In the genomic region with DNA sequence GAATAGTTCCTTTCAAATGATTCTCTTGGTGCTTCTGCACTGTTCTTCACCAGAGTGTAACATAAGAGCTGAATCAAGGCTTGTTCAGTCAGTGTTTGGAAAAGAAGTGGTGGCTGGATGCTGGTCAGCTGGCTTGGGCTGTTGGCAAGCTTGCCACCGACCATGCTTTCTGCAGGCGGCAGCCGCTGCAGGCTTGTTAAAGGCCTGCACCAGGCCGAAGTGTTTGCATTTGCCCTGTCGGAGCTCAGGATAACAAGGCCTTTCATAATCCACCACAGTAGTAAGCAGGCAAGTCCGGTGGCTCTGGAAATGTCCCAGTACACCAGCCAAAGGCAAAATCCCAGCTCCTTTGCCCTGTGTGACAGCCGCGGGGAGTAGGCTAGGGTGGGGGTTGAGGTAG, we compare ENCODE assay signal across 1 cellular context.
TF ChIP-seq lines count a peak whose summit lies in the region.

No MANE protein-coding gene starts in this region.

TF ChIP-seq in HepG2, 621 proteins besides CTCF, POLR2A, EP300 and RAD21 (continued from another document and continues in another):
- TF ChIP-seq, protein P1, sequence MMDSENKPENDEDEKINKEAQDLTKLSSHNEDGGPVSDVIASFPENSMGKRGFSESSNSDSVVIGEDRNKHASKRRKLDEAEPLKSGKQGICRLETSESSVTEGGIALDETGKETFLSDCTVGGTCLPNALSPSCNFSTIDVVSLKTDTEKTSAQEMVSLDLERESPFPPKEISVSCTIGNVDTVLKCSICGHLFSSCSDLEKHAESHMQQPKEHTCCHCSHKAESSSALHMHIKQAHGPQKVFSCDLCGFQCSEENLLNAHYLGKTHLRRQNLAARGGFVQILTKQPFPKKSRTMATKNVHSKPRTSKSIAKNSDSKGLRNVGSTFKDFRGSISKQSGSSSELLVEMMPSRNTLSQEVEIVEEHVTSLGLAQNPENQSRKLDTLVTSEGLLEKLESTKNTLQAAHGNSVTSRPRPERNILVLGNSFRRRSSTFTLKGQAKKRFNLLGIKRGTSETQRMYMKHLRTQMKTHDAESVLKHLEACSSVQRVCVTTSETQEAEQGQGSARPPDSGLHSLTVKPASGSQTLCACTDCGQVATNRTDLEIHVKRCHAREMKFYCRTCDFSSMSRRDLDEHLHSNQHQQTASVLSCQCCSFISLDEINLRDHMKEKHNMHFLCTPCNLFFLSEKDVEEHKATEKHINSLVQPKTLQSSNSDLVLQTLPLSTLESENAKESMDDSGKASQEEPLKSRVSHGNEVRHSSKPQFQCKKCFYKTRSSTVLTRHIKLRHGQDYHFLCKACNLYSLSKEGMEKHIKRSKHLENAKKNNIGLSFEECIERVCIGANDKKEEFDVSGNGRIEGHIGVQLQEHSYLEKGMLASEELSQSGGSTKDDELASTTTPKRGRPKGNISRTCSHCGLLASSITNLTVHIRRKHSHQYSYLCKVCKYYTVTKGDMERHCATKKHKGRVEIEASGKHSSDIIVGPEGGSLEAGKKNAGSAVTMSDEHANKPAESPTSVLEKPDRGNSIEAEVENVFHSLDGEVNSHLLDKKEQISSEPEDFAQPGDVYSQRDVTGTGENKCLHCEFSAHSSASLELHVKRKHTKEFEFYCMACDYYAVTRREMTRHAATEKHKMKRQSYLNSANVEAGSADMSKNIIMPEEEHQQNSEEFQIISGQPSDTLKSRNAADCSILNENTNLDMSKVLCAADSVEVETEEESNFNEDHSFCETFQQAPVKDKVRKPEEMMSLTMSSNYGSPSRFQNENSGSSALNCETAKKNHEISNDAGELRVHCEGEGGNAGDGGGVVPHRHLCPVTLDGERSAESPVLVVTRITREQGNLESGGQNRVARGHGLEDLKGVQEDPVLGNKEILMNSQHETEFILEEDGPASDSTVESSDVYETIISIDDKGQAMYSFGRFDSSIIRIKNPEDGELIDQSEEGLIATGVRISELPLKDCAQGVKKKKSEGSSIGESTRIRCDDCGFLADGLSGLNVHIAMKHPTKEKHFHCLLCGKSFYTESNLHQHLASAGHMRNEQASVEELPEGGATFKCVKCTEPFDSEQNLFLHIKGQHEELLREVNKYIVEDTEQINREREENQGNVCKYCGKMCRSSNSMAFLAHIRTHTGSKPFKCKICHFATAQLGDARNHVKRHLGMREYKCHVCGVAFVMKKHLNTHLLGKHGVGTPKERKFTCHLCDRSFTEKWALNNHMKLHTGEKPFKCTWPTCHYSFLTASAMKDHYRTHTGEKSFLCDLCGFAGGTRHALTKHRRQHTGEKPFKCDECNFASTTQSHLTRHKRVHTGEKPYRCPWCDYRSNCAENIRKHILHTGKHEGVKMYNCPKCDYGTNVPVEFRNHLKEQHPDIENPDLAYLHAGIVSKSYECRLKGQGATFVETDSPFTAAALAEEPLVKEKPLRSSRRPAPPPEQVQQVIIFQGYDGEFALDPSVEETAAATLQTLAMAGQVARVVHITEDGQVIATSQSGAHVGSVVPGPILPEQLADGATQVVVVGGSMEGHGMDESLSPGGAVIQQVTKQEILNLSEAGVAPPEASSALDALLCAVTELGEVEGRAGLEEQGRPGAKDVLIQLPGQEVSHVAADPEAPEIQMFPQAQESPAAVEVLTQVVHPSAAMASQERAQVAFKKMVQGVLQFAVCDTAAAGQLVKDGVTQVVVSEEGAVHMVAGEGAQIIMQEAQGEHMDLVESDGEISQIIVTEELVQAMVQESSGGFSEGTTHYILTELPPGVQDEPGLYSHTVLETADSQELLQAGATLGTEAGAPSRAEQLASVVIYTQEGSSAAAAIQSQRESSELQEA (CRISPR knock-in tag; IDR thresholded peaks at IDR 0.05; ENCODE audit: not compliant biosample characterization) = no peak
- no peak for TF ChIP-seq ETS1 (CRISPR knock-in tag; IDR thresholded peaks at IDR 0.05)
- TF ChIP-seq ZNF205 (CRISPR knock-in tag; IDR thresholded peaks at IDR 0.05) = no peak
- no peak for TF ChIP-seq ZNF382 (CRISPR knock-in tag; IDR thresholded peaks at IDR 0.05; ENCODE audit: borderline replicate concordance)
- no peak for TF ChIP-seq SRSF9 (IDR thresholded peaks at IDR 0.05; ENCODE audit: borderline replicate concordance, insufficient read depth, low read depth, low read length, poor library complexity, severe bottlenecking)
- no peak for TF ChIP-seq FOXP1 (IDR thresholded peaks at IDR 0.05)
- no peak; the same call in 1 of the 2 replicates for TF ChIP-seq FOXP1 (CRISPR knock-in tag; IDR thresholded peaks at IDR 0.05)
- TF ChIP-seq, protein P2, sequence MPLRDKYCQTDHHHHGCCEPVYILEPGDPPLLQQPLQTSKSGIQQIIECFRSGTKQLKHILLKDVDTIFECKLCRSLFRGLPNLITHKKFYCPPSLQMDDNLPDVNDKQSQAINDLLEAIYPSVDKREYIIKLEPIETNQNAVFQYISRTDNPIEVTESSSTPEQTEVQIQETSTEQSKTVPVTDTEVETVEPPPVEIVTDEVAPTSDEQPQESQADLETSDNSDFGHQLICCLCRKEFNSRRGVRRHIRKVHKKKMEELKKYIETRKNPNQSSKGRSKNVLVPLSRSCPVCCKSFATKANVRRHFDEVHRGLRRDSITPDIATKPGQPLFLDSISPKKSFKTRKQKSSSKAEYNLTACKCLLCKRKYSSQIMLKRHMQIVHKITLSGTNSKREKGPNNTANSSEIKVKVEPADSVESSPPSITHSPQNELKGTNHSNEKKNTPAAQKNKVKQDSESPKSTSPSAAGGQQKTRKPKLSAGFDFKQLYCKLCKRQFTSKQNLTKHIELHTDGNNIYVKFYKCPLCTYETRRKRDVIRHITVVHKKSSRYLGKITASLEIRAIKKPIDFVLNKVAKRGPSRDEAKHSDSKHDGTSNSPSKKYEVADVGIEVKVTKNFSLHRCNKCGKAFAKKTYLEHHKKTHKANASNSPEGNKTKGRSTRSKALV (CRISPR knock-in tag; IDR thresholded peaks at IDR 0.05) = no peak
- TF ChIP-seq ZSCAN22 (CRISPR knock-in tag; IDR thresholded peaks at IDR 0.05) = no peak
- peak; percentile 37; the same call in 1 of the 2 replicates for TF ChIP-seq ZNF574 (CRISPR knock-in tag; IDR thresholded peaks at IDR 0.05)
- no peak for TF ChIP-seq SMC3 (IDR thresholded peaks at IDR 0.05; ENCODE audit: low read length)
- no peak for TF ChIP-seq REXO4 (CRISPR knock-in tag; IDR thresholded peaks at IDR 0.05; ENCODE audit: borderline replicate concordance)
- no peak for TF ChIP-seq NFIC (IDR thresholded peaks at IDR 0.05; ENCODE audit: low read length)
- TF ChIP-seq, protein P3, sequence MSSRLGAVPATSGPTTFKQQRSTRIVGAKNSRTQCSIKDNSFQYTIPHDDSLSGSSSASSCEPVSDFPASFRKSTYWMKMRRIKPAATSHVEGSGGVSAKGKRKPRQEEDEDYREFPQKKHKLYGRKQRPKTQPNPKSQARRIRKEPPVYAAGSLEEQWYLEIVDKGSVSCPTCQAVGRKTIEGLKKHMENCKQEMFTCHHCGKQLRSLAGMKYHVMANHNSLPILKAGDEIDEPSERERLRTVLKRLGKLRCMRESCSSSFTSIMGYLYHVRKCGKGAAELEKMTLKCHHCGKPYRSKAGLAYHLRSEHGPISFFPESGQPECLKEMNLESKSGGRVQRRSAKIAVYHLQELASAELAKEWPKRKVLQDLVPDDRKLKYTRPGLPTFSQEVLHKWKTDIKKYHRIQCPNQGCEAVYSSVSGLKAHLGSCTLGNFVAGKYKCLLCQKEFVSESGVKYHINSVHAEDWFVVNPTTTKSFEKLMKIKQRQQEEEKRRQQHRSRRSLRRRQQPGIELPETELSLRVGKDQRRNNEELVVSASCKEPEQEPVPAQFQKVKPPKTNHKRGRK (CRISPR knock-in tag; IDR thresholded peaks at IDR 0.05) = no peak
- no peak for TF ChIP-seq ZXDC (CRISPR knock-in tag; IDR thresholded peaks at IDR 0.05)
- TF ChIP-seq NFAT5 (CRISPR knock-in tag; IDR thresholded peaks at IDR 0.05) = no peak
- TF ChIP-seq ZNF253 (CRISPR knock-in tag; IDR thresholded peaks at IDR 0.05; ENCODE audit: borderline replicate concordance) = no peak
- TF ChIP-seq ELF3 (CRISPR knock-in tag; IDR thresholded peaks at IDR 0.05) = peak; percentile 32; the same call in 1 of the 2 replicates
- TF ChIP-seq ZBTB46 (CRISPR knock-in tag; IDR thresholded peaks at IDR 0.05; ENCODE audit: borderline replicate concordance) = no peak
- no peak for TF ChIP-seq ZNF431 (CRISPR knock-in tag; IDR thresholded peaks at IDR 0.05; ENCODE audit: borderline replicate concordance, low read depth)
- no peak for TF ChIP-seq STAT5B (CRISPR knock-in tag; IDR thresholded peaks at IDR 0.05)
